ENCODE assay signal across 18 cellular contexts in genomic region chr4:132540268-132540667, GRCh38.
DNase-seq lines count a peak whose midpoint lies in the region; ATAC-seq lines count a peak whose summit lies in the region.
"Had no signal": no experiment of that assay in that cellular context is flagged by ENCODE, and none has a peak within 500 bp of the region (broad histone marks: within the 10 kb centered on the region; RNA-seq: fewer than 3 reads in every experiment).

No MANE protein-coding gene starts in this region.

- ATAC-seq in HG03442 (IDR thresholded peaks at IDR 0.05; ENCODE audit: unreplicated experiment) = no peak
- ATAC-seq: A549, PC-3, SK-N-SH treated with all-trans-retinoic acid at 6 μM for 48 hours, T-cell had no signal

- no peaks in the 10 kb centered on the region for H3K9me3 ChIP-seq in SJCRH30 (replicated peaks)
- H3K9me3 ChIP-seq: A549 had no signal

- no peaks in the 10 kb centered on the region for H3K36me3 ChIP-seq in SJCRH30

- peak; percentile 36 for DNase-seq in NCI-H510A treated with DMSO at 0.1 percent for 48 hours (lab: John Stamatoyannopoulos, UW)
- no peak for DNase-seq in NCI-H510A (lab: John Stamatoyannopoulos, UW)
- peak; percentile 1 for DNase-seq in NCI-H69 (lab: John Stamatoyannopoulos, UW)
- DNase-seq in islet precursor cell = peak; percentile 59
- no peak for DNase-seq in NCI-H1436 treated with DMSO at 0.1 percent for 48 hours (lab: John Stamatoyannopoulos, UW)
- no peak for DNase-seq in SJCRH30
- DNase-seq: DMS79 treated with DMSO at 0.1 percent for 48 hours, H9, KG1, NCI-H187, NCI-H2227 treated with DMSO at 0.1 percent for 48 hours, NCI-H524, PC-3, T-cell had no signal

- H3K27me3 ChIP-seq in SJCRH30 = no peaks in the 10 kb centered on the region

- H3K27ac ChIP-seq in SJCRH30 = no peak overlapping the region
- H3K27ac ChIP-seq: A549, RWPE1 had no signal

- no peaks in the 10 kb centered on the region for H3K4me1 ChIP-seq in SJCRH30
- H3K4me1 ChIP-seq: A549 had no signal

- H3K4me3 ChIP-seq in SJCRH30 = no peak overlapping the region
- H3K4me3 ChIP-seq: A549 had no signal

Comparison
In these comparisons a context has a peak if more than half of its experiments do, and no peak if none do; other contexts are left out.
1. DNase-seq: peak in NCI-H510A treated with DMSO at 0.1 percent for 48 hours (single experiment), NCI-H69 (single experiment) and islet precursor cell (single experiment); none in NCI-H510A (single experiment), NCI-H1436 treated with DMSO at 0.1 percent for 48 hours (single experiment) and SJCRH30 (0 of 2).